7 cellular contexts compared by ENCODE assay signal in the genomic region with DNA sequence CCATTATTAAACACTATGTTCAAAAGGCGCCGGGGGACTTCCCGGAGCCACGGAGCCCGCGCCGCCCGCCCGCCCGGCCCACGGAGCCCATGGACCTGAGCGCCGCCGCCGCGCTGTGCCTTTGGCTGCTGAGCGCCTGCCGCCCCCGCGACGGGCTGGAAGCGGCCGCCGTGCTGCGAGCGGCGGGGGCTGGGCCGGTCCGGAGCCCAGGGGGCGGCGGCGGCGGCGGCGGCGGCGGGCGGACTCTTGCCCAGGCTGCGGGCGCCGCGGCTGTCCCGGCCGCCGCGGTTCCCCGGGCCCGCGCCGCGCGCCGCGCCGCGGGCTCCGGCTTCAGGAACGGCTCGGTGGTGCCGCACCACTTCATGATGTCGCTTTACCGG. TPM values are rescaled to one million over a fixed set of nuclear protein-coding genes. Genes with fewer than 3 reads are reported as not detected.
DNase-seq lines count a peak whose midpoint lies in the region; ATAC-seq and TF ChIP-seq lines count a peak whose summit lies in the region.

No MANE protein-coding gene starts in this region.

- H3K9me3 Mint-ChIP-seq in stimulated activated memory B cell treated with anti-CD40 and anti-IgM and Interleukin-4, amounts not matched to agents 10 μg/mL and 1 μg/mL and 100 μg/mL, for 72 hours: no peaks in the 10 kb centered on the region

- H3K36me3 Mint-ChIP-seq in stimulated activated memory B cell treated with anti-CD40 and anti-IgM and Interleukin-4, amounts not matched to agents 10 μg/mL and 1 μg/mL and 100 μg/mL, for 72 hours: no peaks in the 10 kb centered on the region

- H3K27ac ChIP-seq in Peyer's patch (peak overlapping the region in 2 of 4 donors; percentile 46 to 57), right cardiac atrium (ENCODE audit: low read length) (no peak overlapping the region)

- ATAC-seq in GM19035 (IDR thresholded peaks at IDR 0.05; ENCODE audit: unreplicated experiment) (peak; percentile 40), right cardiac atrium (peak in 1 of 2 donors; percentile 7)
- no peak for ATAC-seq in stimulated activated memory B cell treated with anti-CD40 and anti-IgM and Interleukin-4, amounts not matched to agents 10 μg/mL and 1 μg/mL and 100 μg/mL, for 72 hours

- no peak for DNase-seq in Peyer's patch
- DNase-seq in right cardiac atrium: no peak
- DNase-seq in T-helper 2 cell: no peak
- no peak for DNase-seq in SW 1271 (lab: John Stamatoyannopoulos, UW)
- no peak for DNase-seq in activated CD8-positive, alpha-beta memory T cell treated with anti-CD3 and anti-CD28 coated beads for 24 hours

- no peaks in the 10 kb centered on the region for H3K27me3 Mint-ChIP-seq in stimulated activated memory B cell treated with anti-CD40 and anti-IgM and Interleukin-4, amounts not matched to agents 10 μg/mL and 1 μg/mL and 100 μg/mL, for 72 hours

- intact Hi-C loops in right cardiac atrium (cut with DNase I): loop anchor here in 1 of 4 donors (10.0 kb wide), 1 partner anchor 448 kb away; no protein-coding TSS in a partner anchor

- no peak for TF ChIP-seq POLR2A in Peyer's patch (IDR thresholded peaks at IDR 0.05)

- H3K27me3 ChIP-seq in Peyer's patch: peaks cover 4 to 65% of the 10 kb centered on the region in 2 donors
- H3K27me3 ChIP-seq in right cardiac atrium (ENCODE audit: control insufficient read depth, insufficient read depth): no peaks in the 10 kb centered on the region

- no peak for TF ChIP-seq CTCF in Peyer's patch (IDR thresholded peaks at IDR 0.05)

- peaks cover 72% of the 10 kb centered on the region for H3K4me1 Mint-ChIP-seq in stimulated activated memory B cell treated with anti-CD40 and anti-IgM and Interleukin-4, amounts not matched to agents 10 μg/mL and 1 μg/mL and 100 μg/mL, for 72 hours

- H3K9me3 ChIP-seq in Peyer's patch: no peaks in the 10 kb centered on the region
- no peaks in the 10 kb centered on the region for H3K9me3 ChIP-seq in right cardiac atrium (ENCODE audit: control insufficient read depth, low read length)

- H3K4me1 ChIP-seq in Peyer's patch: peaks cover 0 to 34% (median 11%) of the 10 kb centered on the region in 4 donors
- peaks cover 4% of the 10 kb centered on the region for H3K4me1 ChIP-seq in right cardiac atrium (ENCODE audit: control insufficient read depth, insufficient read depth, low read length)

- WGBS in right cardiac atrium: under 1% methylated on average over 55 of the region's 62 CpGs

- no peaks in the 10 kb centered on the region for H3K36me3 ChIP-seq in Peyer's patch

- H3K27ac Mint-ChIP-seq in stimulated activated memory B cell treated with anti-CD40 and anti-IgM and Interleukin-4, amounts not matched to agents 10 μg/mL and 1 μg/mL and 100 μg/mL, for 72 hours: peak overlapping the region; percentile 89

- H3K4me3 ChIP-seq in Peyer's patch: peak overlapping the region; percentile 43 to 56 (median 52)
- peak overlapping the region; percentile 58 for H3K4me3 ChIP-seq in right cardiac atrium (ENCODE audit: low read length)

- H3K4me3 Mint-ChIP-seq in stimulated activated memory B cell treated with anti-CD40 and anti-IgM and Interleukin-4, amounts not matched to agents 10 μg/mL and 1 μg/mL and 100 μg/mL, for 72 hours: peak overlapping the region; percentile 67

RNA-seq across cellular contexts. Expression of a gene that starts 0.2 kb away (rescaled TPM):
- total RNA-seq in Peyer's patch: 1 to 10 TPM in 1 of 4 donors, under 1 TPM in 3; 0.09 to 1.7 (median 0.38) TPM
- under 1 TPM; 0.26 to 0.79 (median 0.60) TPM for total RNA-seq in right cardiac atrium
- 0.25 TPM for polyA plus RNA-seq in right cardiac atrium

RNA-seq across cellular contexts. Expression of a gene that starts 16.2 kb away (rescaled TPM):
- total RNA-seq in Peyer's patch (10 to 100 TPM; 33.1 to 63.0 (median 41.0) TPM), right cardiac atrium (10 to 100 TPM; 21.8 to 26.4 (median 25.3) TPM)
- polyA plus RNA-seq in right cardiac atrium: 29.8 TPM
